ENCODE assay signal across 1 cellular context in the genomic region with DNA sequence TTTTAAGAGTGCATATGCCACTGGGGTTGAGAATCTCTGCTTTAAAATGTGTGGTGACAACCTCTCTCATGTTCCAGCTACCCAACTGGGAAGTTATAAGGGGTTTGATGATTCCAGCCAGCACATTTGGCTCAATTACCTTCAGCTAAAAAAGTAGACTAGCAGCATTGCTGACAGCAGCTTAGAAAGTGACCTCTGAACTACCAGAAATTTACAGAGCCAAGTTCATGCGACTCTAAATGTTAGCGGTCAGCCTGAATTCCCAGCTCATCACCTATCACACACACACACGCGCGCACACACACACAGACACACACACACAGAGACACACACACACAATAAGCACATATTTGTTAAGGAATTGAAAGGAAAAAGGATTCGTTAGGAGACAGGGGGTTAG.
TF ChIP-seq lines count a peak whose summit lies in the region.

No MANE protein-coding gene starts in this region.

TF ChIP-seq in HepG2, 621 proteins besides CTCF, POLR2A, EP300 and RAD21:
- TF ChIP-seq ZNF646 (CRISPR knock-in tag; IDR thresholded peaks at IDR 0.05) (0 out of 2 replicates have a peak, but pooled peaks have one; percentile 31), CHCHD3 (CRISPR knock-in tag; IDR thresholded peaks at IDR 0.05) (no peak)
TF ChIP-seq in HepG2: peak in this region for 1.
